ENCODE assay signal across 14 cellular contexts in the genomic region with DNA sequence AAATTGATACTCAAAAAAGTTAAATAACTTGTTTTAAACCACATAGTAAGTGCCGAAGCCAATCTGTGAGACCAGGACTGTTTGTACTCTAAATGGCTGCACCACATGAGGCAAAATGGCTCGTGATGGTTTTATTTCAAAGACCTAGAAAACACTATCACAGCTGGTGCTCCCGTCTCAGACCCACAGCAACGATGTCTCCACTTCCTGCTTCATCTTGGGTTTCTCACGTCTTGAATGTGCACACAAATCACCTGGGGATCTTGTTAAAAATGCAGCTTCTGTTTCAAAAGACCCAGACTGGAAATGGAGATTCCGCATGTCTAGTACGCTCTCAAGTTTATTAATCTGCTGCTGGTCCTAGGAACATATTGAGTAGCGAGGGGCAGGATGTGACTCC. TPM values are rescaled to one million over a fixed set of nuclear protein-coding genes. Genes with fewer than 3 reads are reported as not detected.
DNase-seq lines count a peak whose midpoint lies in the region; ATAC-seq and TF ChIP-seq lines count a peak whose summit lies in the region.
"Had no signal": no experiment of that assay in that cellular context is flagged by ENCODE, and none has a peak within 500 bp of the region (broad histone marks: within the 10 kb centered on the region; RNA-seq: fewer than 3 reads in every experiment).

No MANE protein-coding gene starts in this region.

- TF ChIP-seq CTCF in nephron progenitor cell (IDR thresholded peaks at IDR 0.05) = no peak
- TF ChIP-seq CTCF in lower leg skin (IDR thresholded peaks at IDR 0.05) = no peak

- intact Hi-C loops in lower leg skin (cut with DNase I; ENCODE audit: low total_unique reads) = no loop called here

- H3K4me3 Mint-ChIP-seq in activated naive CD8-positive, alpha-beta T cell treated with anti-CD3 and anti-CD28 coated beads for 36 hours = peak overlapping the region; percentile 95
- peak overlapping the region; percentile 90 for H3K4me3 Mint-ChIP-seq in stimulated activated effector memory CD8-positive, alpha-beta T cell treated with anti-CD3 and anti-CD28 coated beads, Interleukin-12 subunit alpha, Interleukin-12 subunit beta, amount 100 ng/mL, for 72 hours
- no peak overlapping the region for H3K4me3 Mint-ChIP-seq in nephron progenitor cell

- peak overlapping the region; percentile 69 for H3K4me3 ChIP-seq in Jurkat, Clone E6-1 (ENCODE audit: low read length)
- no peak overlapping the region for H3K4me3 ChIP-seq in lower leg skin (ENCODE audit: low read depth, poor library complexity, severe bottlenecking)
- H3K4me3 ChIP-seq: GM23248 had no signal

- TF ChIP-seq POLR2A in lower leg skin (IDR thresholded peaks at IDR 0.05) = no peak

- ATAC-seq in stimulated activated effector memory CD8-positive, alpha-beta T cell treated with anti-CD3 and anti-CD28 coated beads, Interleukin-12 subunit alpha, Interleukin-12 subunit beta, amount 100 ng/mL, for 72 hours = peak; percentile 22

- no peaks in the 10 kb centered on the region for H3K27me3 Mint-ChIP-seq in activated naive CD8-positive, alpha-beta T cell treated with anti-CD3 and anti-CD28 coated beads for 36 hours
- peaks cover 51% of the 10 kb centered on the region for H3K27me3 Mint-ChIP-seq in nephron progenitor cell (ENCODE audit: low read depth, poor library complexity)

- WGBS in lower leg skin, 2 donors = 65 to 71% methylated on average over 8 of the region's 8 CpGs

- DNase-seq in Jurkat, Clone E6-1 (ENCODE audit: low read depth, low spot score) = peak; percentile 94
- DNase-seq in activated CD4-positive, alpha-beta T cell treated with anti-CD3 and anti-CD28 coated beads for 48 hours = peak; percentile 41
- peak; percentile 19 for DNase-seq in activated naive CD8-positive, alpha-beta T cell treated with anti-CD3 and anti-CD28 coated beads for 36 hours
- DNase-seq in stimulated activated effector memory CD8-positive, alpha-beta T cell treated with anti-CD3 and anti-CD28 coated beads, Interleukin-12 subunit alpha, Interleukin-12 subunit beta, amount 100 ng/mL, for 72 hours (ENCODE audit: low spot score in 2 of 2) = no peak
- DNase-seq in nephron progenitor cell (no peak), lower leg skin (ENCODE audit: low spot score in 2 of 2) (no peak), ecto neural progenitor cell (ENCODE audit: low spot score) (no peak)
- DNase-seq: Calu3, GM23248, mesendoderm, NCI-H1092 treated with DMSO at 0.1 percent for 48 hours, NCI-H345, substantia nigra had no signal

- H3K4me1 Mint-ChIP-seq in activated naive CD8-positive, alpha-beta T cell treated with anti-CD3 and anti-CD28 coated beads for 36 hours = peaks cover 69% of the 10 kb centered on the region
- peaks cover 54% of the 10 kb centered on the region for H3K4me1 Mint-ChIP-seq in stimulated activated effector memory CD8-positive, alpha-beta T cell treated with anti-CD3 and anti-CD28 coated beads, Interleukin-12 subunit alpha, Interleukin-12 subunit beta, amount 100 ng/mL, for 72 hours
- no peaks in the 10 kb centered on the region for H3K4me1 Mint-ChIP-seq in nephron progenitor cell

- H3K36me3 Mint-ChIP-seq in activated naive CD8-positive, alpha-beta T cell treated with anti-CD3 and anti-CD28 coated beads for 36 hours = peaks cover 54% of the 10 kb centered on the region
- H3K36me3 Mint-ChIP-seq in stimulated activated effector memory CD8-positive, alpha-beta T cell treated with anti-CD3 and anti-CD28 coated beads, Interleukin-12 subunit alpha, Interleukin-12 subunit beta, amount 100 ng/mL, for 72 hours = peaks cover 68% of the 10 kb centered on the region
- no peaks in the 10 kb centered on the region for H3K36me3 Mint-ChIP-seq in nephron progenitor cell (ENCODE audit: low read depth)

- H3K9me3 Mint-ChIP-seq in activated naive CD8-positive, alpha-beta T cell treated with anti-CD3 and anti-CD28 coated beads for 36 hours = peaks cover 4% of the 10 kb centered on the region
- H3K9me3 Mint-ChIP-seq in stimulated activated effector memory CD8-positive, alpha-beta T cell treated with anti-CD3 and anti-CD28 coated beads, Interleukin-12 subunit alpha, Interleukin-12 subunit beta, amount 100 ng/mL, for 72 hours = no peaks in the 10 kb centered on the region
- no peaks in the 10 kb centered on the region for H3K9me3 Mint-ChIP-seq in nephron progenitor cell

- peak overlapping the region; percentile 99 for H3K27ac Mint-ChIP-seq in activated naive CD8-positive, alpha-beta T cell treated with anti-CD3 and anti-CD28 coated beads for 36 hours
- H3K27ac Mint-ChIP-seq in stimulated activated effector memory CD8-positive, alpha-beta T cell treated with anti-CD3 and anti-CD28 coated beads, Interleukin-12 subunit alpha, Interleukin-12 subunit beta, amount 100 ng/mL, for 72 hours = peak overlapping the region; percentile 99
- H3K27ac Mint-ChIP-seq in nephron progenitor cell = no peak overlapping the region

RNA-seq across cellular contexts. Expression of a gene that starts 1.2 kb away (rescaled TPM):
- 926 TPM for polyA plus RNA-seq in Jurkat, Clone E6-1 (2012; ENCODE audit: insufficient read depth, insufficient read length)
- 100 to 1,000 TPM; 364 TPM for total RNA-seq in activated naive CD8-positive, alpha-beta T cell treated with anti-CD3 and anti-CD28 coated beads for 36 hours
- total RNA-seq in lower leg skin = under 1 TPM in 3 of 4 donors, not detected in 1; 0.36 to 0.52 (median 0.46) TPM
- total RNA-seq: Calu3, GM23248, pulmonary artery endothelial cell had no signal
- polyA plus RNA-seq: GM23248 had no signal

RNA-seq across cellular contexts. Expression of a gene that starts 36.8 kb away (rescaled TPM):
- polyA plus RNA-seq in Jurkat, Clone E6-1 (2012; ENCODE audit: insufficient read depth, insufficient read length) = 2,085 TPM
- total RNA-seq in activated naive CD8-positive, alpha-beta T cell treated with anti-CD3 and anti-CD28 coated beads for 36 hours = 100 to 1,000 TPM; 341 to 350 TPM
- total RNA-seq in lower leg skin = 1 to 10 TPM in 1 of 4 donors, under 1 TPM in 2, not detected in 1; 0.44 to 5.8 (median 0.46) TPM
- total RNA-seq: Calu3, GM23248, pulmonary artery endothelial cell had no signal
- polyA plus RNA-seq: GM23248 had no signal

RNA-seq across cellular contexts. Expression of a gene that starts 38.4 kb away (rescaled TPM):
- 109 TPM for polyA plus RNA-seq in Jurkat, Clone E6-1 (2012; ENCODE audit: insufficient read depth, insufficient read length)
- 100 to 1,000 TPM; 133 to 142 TPM for total RNA-seq in activated naive CD8-positive, alpha-beta T cell treated with anti-CD3 and anti-CD28 coated beads for 36 hours
- under 1 TPM; 0.12 to 0.59 (median 0.37) TPM for total RNA-seq in lower leg skin
- total RNA-seq: Calu3, GM23248, pulmonary artery endothelial cell had no signal
- polyA plus RNA-seq: GM23248 had no signal

RNA-seq across cellular contexts. Expression of a gene that starts 41.6 kb away (rescaled TPM):
- polyA plus RNA-seq in Jurkat, Clone E6-1 (2012; ENCODE audit: insufficient read depth, insufficient read length) = not detected
- total RNA-seq in activated naive CD8-positive, alpha-beta T cell treated with anti-CD3 and anti-CD28 coated beads for 36 hours = 10 to 100 TPM; 18.8 to 20.1 TPM
- total RNA-seq in lower leg skin = 10 to 100 TPM; 46.0 to 59.9 (median 53.5) TPM
- total RNA-seq: GM23248 had no signal
- polyA plus RNA-seq: GM23248 had no signal

RNA-seq across cellular contexts. Expression of a gene that starts 53.6 kb away (rescaled TPM):
- polyA plus RNA-seq in Jurkat, Clone E6-1 (2012; ENCODE audit: insufficient read depth, insufficient read length) = 0.73 TPM
- total RNA-seq in activated naive CD8-positive, alpha-beta T cell treated with anti-CD3 and anti-CD28 coated beads for 36 hours = 10 to 100 TPM; 49.1 to 50.7 TPM
- total RNA-seq in lower leg skin = 100 to 1,000 TPM in 1 of 4 donors, 10 to 100 TPM in 3; 55.9 to 120 (median 91.2) TPM

Comparison
In these comparisons a context has a peak if more than half of its experiments do, and no peak if none do; other contexts are left out.
1. DNase-seq: peak in Jurkat, Clone E6-1 (single experiment), activated CD4-positive, alpha-beta T cell treated with anti-CD3 and anti-CD28 coated beads for 48 hours (single experiment) and activated naive CD8-positive, alpha-beta T cell treated with anti-CD3 and anti-CD28 coated beads for 36 hours (single experiment); none in stimulated activated effector memory CD8-positive, alpha-beta T cell treated with anti-CD3 and anti-CD28 coated beads, Interleukin-12 subunit alpha, Interleukin-12 subunit beta, amount 100 ng/mL, for 72 hours (0 of 2), nephron progenitor cell (single experiment), lower leg skin (0 of 2) and ecto neural progenitor cell (single experiment).
2. RNA of a gene that starts 1.2 kb away (total RNA-seq): 364 TPM in activated naive CD8-positive, alpha-beta T cell treated with anti-CD3 and anti-CD28 coated beads for 36 hours; 0.36 to 0.52 TPM in lower leg skin; every median in the first group is over 100 times any median in the second.
3. RNA of a gene that starts 36.8 kb away (total RNA-seq): 341 to 350 TPM in activated naive CD8-positive, alpha-beta T cell treated with anti-CD3 and anti-CD28 coated beads for 36 hours; 0.44 to 5.8 TPM in lower leg skin; every median in the first group is over 10 times any median in the second.
4. RNA of a gene that starts 38.4 kb away (total RNA-seq): 133 to 142 TPM in activated naive CD8-positive, alpha-beta T cell treated with anti-CD3 and anti-CD28 coated beads for 36 hours; 0.12 to 0.59 TPM in lower leg skin; every median in the first group is over 10 times any median in the second.